ENCODE assay signal across 15 cellular contexts in the genomic region with DNA sequence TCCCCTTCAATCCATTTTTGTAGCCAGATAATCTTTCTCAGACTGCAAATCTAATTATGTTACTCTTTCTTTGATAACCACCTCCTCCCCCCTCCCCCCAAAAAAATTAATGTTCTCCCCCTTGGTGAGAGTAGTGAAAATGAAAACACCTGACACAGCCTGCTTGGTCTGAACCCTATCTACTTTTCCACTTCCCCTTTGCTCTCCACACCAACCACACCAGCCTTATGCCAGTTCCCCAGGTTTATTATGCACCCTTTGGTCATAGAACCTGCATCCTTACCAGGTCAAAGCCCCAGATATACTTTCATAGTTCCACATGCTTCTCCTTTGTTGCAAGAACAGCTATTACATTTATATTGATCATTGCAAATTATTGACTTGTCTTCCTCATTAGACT. TPM values are rescaled to one million over a fixed set of nuclear protein-coding genes. Genes with fewer than 3 reads are reported as not detected.
DNase-seq lines count a peak whose midpoint lies in the region; ATAC-seq and TF ChIP-seq lines count a peak whose summit lies in the region.
"Had no signal": no experiment of that assay in that cellular context is flagged by ENCODE, and none has a peak within 500 bp of the region (broad histone marks: within the 10 kb centered on the region; RNA-seq: fewer than 3 reads in every experiment).

No MANE protein-coding gene starts in this region.

- ATAC-seq in GM18868 (IDR thresholded peaks at IDR 0.05; ENCODE audit: unreplicated experiment) (peak; percentile 93), GM21515 (IDR thresholded peaks at IDR 0.05; ENCODE audit: unreplicated experiment) (peak; percentile 75), HG03025 (IDR thresholded peaks at IDR 0.05; ENCODE audit: low FRiP score, unreplicated experiment) (peak; percentile 87), left lung (no peak)
- ATAC-seq: WTC11 had no signal

- no peaks in the 10 kb centered on the region for H3K79me2 ChIP-seq in MM.1S (ENCODE audit: low read length)

- no peak overlapping the region for H3K4me3 ChIP-seq in MM.1S (ENCODE audit: low read length)
- H3K4me3 ChIP-seq in left lung = no peak overlapping the region
- H3K4me3 ChIP-seq: SJSA1, stomach had no signal

- DNase-seq in MM.1S (peak; percentile 58), NOMO-1 (lab: John Stamatoyannopoulos, UW; ENCODE audit: unreplicated experiment in 2 of 2) (no peak), caudate nucleus (lab: John Stamatoyannopoulos, UW) (no peak), AG20443 (ENCODE audit: low spot score) (no peak), left lung (no peak)
- DNase-seq: amniotic stem cell; dermis blood vessel endothelial cell; stimulated activated CD4-positive, alpha-beta T cell treated with anti-CD3 and anti-CD28 coated beads, Interleukin-4, amount 100 ng/mL, for 1 hour; stomach had no signal

- no peak overlapping the region for H2AFZ ChIP-seq in MM.1S (ENCODE audit: low read length)

- H3K9me3 ChIP-seq in MM.1S (replicated peaks; ENCODE audit: insufficient read depth, low read length) (no peaks in the 10 kb centered on the region), left lung (no peaks in the 10 kb centered on the region)
- H3K9me3 ChIP-seq: SJSA1, stomach had no signal

- H3K9me2 ChIP-seq in MM.1S (replicated peaks; ENCODE audit: insufficient read depth, low read length) = no peaks in the 10 kb centered on the region

- H3F3A ChIP-seq in MM.1S (ENCODE audit: insufficient read depth, low read length) = no peaks in the 10 kb centered on the region

- H3K27me3 ChIP-seq in MM.1S (replicated peaks; ENCODE audit: insufficient read depth, low read length) (no peaks in the 10 kb centered on the region), left lung (no peaks in the 10 kb centered on the region)
- H3K27me3 ChIP-seq: SJSA1, stomach had no signal

- 0 out of 2 replicates have a peak overlapping the region, but pooled peaks have one; percentile 12 for H3K4me2 ChIP-seq in MM.1S (ENCODE audit: low read depth, low read length)

- H3K4me1 ChIP-seq in MM.1S (ENCODE audit: low read length) (peaks cover 11% of the 10 kb centered on the region), left lung (no peaks in the 10 kb centered on the region)
- H3K4me1 ChIP-seq: SJSA1 had no signal

- no peak overlapping the region for H3K9ac ChIP-seq in MM.1S (ENCODE audit: low read length)

- intact Hi-C loops in left lung (cut with DNase I) = no loop called here

- H3K36me3 ChIP-seq in MM.1S (replicated peaks; ENCODE audit: insufficient read depth, low read length) = no peaks in the 10 kb centered on the region
- no peaks in the 10 kb centered on the region for H3K36me3 ChIP-seq in left lung
- H3K36me3 ChIP-seq: SJSA1, stomach had no signal

- H4K20me1 ChIP-seq in MM.1S (ENCODE audit: insufficient read depth, low read length) = no peaks in the 10 kb centered on the region

- H3K27ac ChIP-seq in MM.1S (ENCODE audit: low read length) = no peak overlapping the region
- H3K27ac ChIP-seq in caudate nucleus (ENCODE audit: low read depth, low read length) = no peak overlapping the region
- H3K27ac ChIP-seq in left lung = no peak overlapping the region
- H3K27ac ChIP-seq: C4-2B, SJSA1, stomach had no signal

- TF ChIP-seq CTCF in MM.1S (IDR thresholded peaks at IDR 0.05; ENCODE audit: low read length) = no peak
- TF ChIP-seq CTCF in left lung (IDR thresholded peaks at IDR 0.05) = no peak

RNA-seq across cellular contexts. Expression of a gene that starts 19.4 kb away (rescaled TPM):
- 10 to 100 TPM; 16.7 to 17.3 TPM for total RNA-seq in left lung

RNA-seq across cellular contexts. Expression of a gene that starts 53.5 kb away (rescaled TPM):
- 1 to 10 TPM in 1 of 2 donors, under 1 TPM in 1; 0.64 to 3.4 TPM for total RNA-seq in left lung
- total RNA-seq: dermis blood vessel endothelial cell, SJSA1, stomach, WTC11 had no signal
